Comparison of ENCODE assay signal across 8 cellular contexts in genomic region chr2:205721057-205721767, GRCh38. TPM values are rescaled to one million over a fixed set of nuclear protein-coding genes. Genes with fewer than 3 reads are reported as not detected.
DNase-seq lines count a peak whose midpoint lies in the region; ATAC-seq, FAIRE-seq and TF ChIP-seq lines count a peak whose summit lies in the region.

No MANE protein-coding gene starts in this region.

- H3K27me3 Mint-ChIP-seq in naive B cell = peaks cover 0 to 5% (median 0%) of the 10 kb centered on the region in 3 donors

- H3K4me3 Mint-ChIP-seq in naive B cell = peak overlapping the region in 1 of 8 donors; percentile 58

- H3K36me3 ChIP-seq in DOHH2 (ENCODE audit: control insufficient read depth, low read length) = no peaks in the 10 kb centered on the region
- no peaks in the 10 kb centered on the region for H3K36me3 ChIP-seq in GM12878 (ENCODE audit: control insufficient read depth in 2 of 2, insufficient read depth in 2 of 2, low read length in 1 of 2)

- no peak for TF ChIP-seq EP300 in GM12878 (IDR thresholded peaks at IDR 0.05; ENCODE audit: borderline replicate concordance in 1 of 2, control insufficient read depth in 1 of 2, low read depth in 2 of 2, low read length in 2 of 2)

- H3K4me2 ChIP-seq in DOHH2 (ENCODE audit: low read length) (no peak overlapping the region), GM12878 (ENCODE audit: control insufficient read depth, insufficient read depth) (0 out of 2 replicates have a peak overlapping the region, but pooled peaks have one; percentile 38)

- SMC1A ChIA-PET in GM12878 (lab: Charles Lee; ENCODE audit: uncharacterized antibody, unreplicated experiment) = interaction anchor here (0.6 to 2.3 kb wide), 8 partner anchors 9 to 46 kb away, joined by 3 to 19 read pairs (median 4); no protein-coding TSS in a partner anchor

- no peak for TF ChIP-seq POLR2A in GM12878 (IDR thresholded peaks at IDR 0.05; ENCODE audit: low read depth, low read length)

- H3K9me3 Mint-ChIP-seq in naive B cell = no peaks in the 10 kb centered on the region

- WGBS in GM12878 (ENCODE audit: insufficient coverage, insufficient replicate concordance, low lambda C conversion rate, missing lambda C conversion rate) = 74% methylated on average over 14 of the region's 14 CpGs

- peaks cover 30% of the 10 kb centered on the region for H3K4me1 ChIP-seq in DOHH2 (ENCODE audit: control insufficient read depth, low read length)
- peaks cover 16% of the 10 kb centered on the region for H3K4me1 ChIP-seq in GM12878 (ENCODE audit: control insufficient read depth, insufficient read depth, low read length)

- no peaks in the 10 kb centered on the region for H3K9me2 ChIP-seq in DOHH2 (replicated peaks; ENCODE audit: control insufficient read depth, low read length)

- no peaks in the 10 kb centered on the region for H3K9me3 ChIP-seq in DOHH2 (ENCODE audit: control insufficient read depth, insufficient read depth, low read length)
- H3K9me3 ChIP-seq in GM12878 (replicated peaks; ENCODE audit: control insufficient read depth, insufficient read depth, low read length) = no peaks in the 10 kb centered on the region

- no peak overlapping the region for H3K9ac ChIP-seq in GM12878 (ENCODE audit: control insufficient read depth, insufficient read depth, low read length)

- RAD21 ChIA-PET in GM12878 (lab: Charles Lee; ENCODE audit: unreplicated experiment) = interaction anchor here (0.7 to 2.6 kb wide), 4 partner anchors 8 to 42 kb away, joined by 4 to 14 read pairs (median 8); no protein-coding TSS in a partner anchor

- H3K27me3 ChIP-seq in DOHH2 (ENCODE audit: control insufficient read depth, low read length) (no peaks in the 10 kb centered on the region), GM12878 (replicated peaks in 1 of 2; ENCODE audit: control insufficient read depth in 2 of 2, insufficient read depth in 2 of 2, low read length in 1 of 2) (no peaks in the 10 kb centered on the region)

- TF ChIP-seq CTCF in DOHH2 (IDR thresholded peaks at IDR 0.05; ENCODE audit: low read depth, low read length, poor library complexity, severe bottlenecking) (peak; percentile 68), GM12878 (IDR thresholded peaks at IDR 0.05 in 2 of 3, conservative IDR thresholded peaks at IDR 0.05 in 1 of 3; ENCODE audit: control insufficient read depth in 2 of 3, extremely low read depth in 1 of 3, insufficient read depth in 1 of 3, low read depth in 3 of 3, low read length in 3 of 3) (peak; percentile 34 to 41 (median 37); a peak in 4 of 6 replicates)

- 0 out of 2 replicates have a peak, but pooled peaks have one; percentile 9 for TF ChIP-seq RAD21 in GM12878 (IDR thresholded peaks at IDR 0.05; ENCODE audit: insufficient read depth, low read depth, low read length)

- H3K27ac Mint-ChIP-seq in naive B cell = peak overlapping the region in 3 of 6 donors; percentile 4 to 89 (median 86)

- peaks cover 0 to 9% of the 10 kb centered on the region in 2 donors for H3K36me3 Mint-ChIP-seq in naive B cell

- H2AFZ ChIP-seq in GM12878 (ENCODE audit: control insufficient read depth, low read depth, low read length) = no peak overlapping the region

- DNase-seq in GM12878 (ENCODE audit: low read depth, low spot score) = no peak
- DNase-seq in naive B cell = no peak
- no peak for DNase-seq in activated gamma-delta T cell treated with Interleukin-2 at 50 U/mL for 16 hours
- no peak for DNase-seq in NCI-H345 (lab: John Stamatoyannopoulos, UW)

- H3K4me1 Mint-ChIP-seq in naive B cell = peaks cover 13 to 21% (median 14%) of the 10 kb centered on the region in 3 donors

- POLR2A ChIA-PET in GM12878 (lab: Charles Lee) = interaction anchor here (1.1 to 1.3 kb wide), 2 partner anchors 9 to 14 kb away, joined by 3 to 6 read pairs; no protein-coding TSS in a partner anchor

- in situ Hi-C loops in GM12878 (cut with MboI) = loop anchor here (25.0 kb wide), 1 partner anchor 1616 kb away; no protein-coding TSS in a partner anchor

- H3F3A ChIP-seq in DOHH2 (ENCODE audit: control insufficient read depth, insufficient read depth) = no peaks in the 10 kb centered on the region

- CTCF ChIA-PET in GM12878 (lab: Yijun Ruan, JAX) = interaction anchor here (0.6 to 4.3 kb wide), 17 partner anchors 9 to 400 kb away, joined by 3 to 22 read pairs (median 4); partner anchors contain the start of gene NRP2

- no peaks in the 10 kb centered on the region for H4K20me1 ChIP-seq in DOHH2 (ENCODE audit: control insufficient read depth, insufficient read depth, low read depth, low read length)
- no peaks in the 10 kb centered on the region for H4K20me1 ChIP-seq in GM12878 (ENCODE audit: control insufficient read depth, insufficient read depth)

- H3K4me3 ChIP-seq in DOHH2 (ENCODE audit: low read length) (no peak overlapping the region), GM12878 (no peak overlapping the region)

- H3K79me2 ChIP-seq in DOHH2 (ENCODE audit: control insufficient read depth, low read length) = no peaks in the 10 kb centered on the region
- no peaks in the 10 kb centered on the region for H3K79me2 ChIP-seq in GM12878 (ENCODE audit: control insufficient read depth, insufficient read depth, low read length)

- peak; percentile 48 for ATAC-seq in HG02938 (IDR thresholded peaks at IDR 0.05; ENCODE audit: unreplicated experiment)
- peak; percentile 75 for ATAC-seq in GM12878
- ATAC-seq in naive B cell (ENCODE audit: low read depth in 2 of 2) = peak; percentile 13 to 42
- ATAC-seq in GM21619 (IDR thresholded peaks at IDR 0.05; ENCODE audit: unreplicated experiment) = no peak
- no peak for ATAC-seq in HG03354 (IDR thresholded peaks at IDR 0.05; ENCODE audit: poor library complexity, severe bottlenecking, unreplicated experiment)

- no peak overlapping the region for H3K27ac ChIP-seq in DOHH2 (ENCODE audit: low read depth, low read length)
- no peak overlapping the region for H3K27ac ChIP-seq in GM12878 (ENCODE audit: control insufficient read depth, insufficient read depth)

- no peak for FAIRE-seq in GM12878 (lab: Jason Lieb, UNC)

- BruUV-seq in GM12878 (replicated peaks; lab: Mats Ljungman, UMichigan) = no TSS peak

- intact Hi-C loops in GM12878 (cut with micrococcal nuclease; ENCODE audit: unreplicated experiment) = no loop called here

TF ChIP-seq in GM12878, 131 proteins besides CTCF, POLR2A, EP300 and RAD21:
- TF ChIP-seq EGR1 (IDR thresholded peaks at IDR 0.05; ENCODE audit: borderline replicate concordance in 1 of 2, low read depth in 2 of 2, low read length in 2 of 2) (no peak), RUNX3 (IDR thresholded peaks at IDR 0.05; ENCODE audit: low read length) (no peak), MYB (IDR thresholded peaks at IDR 0.05; ENCODE audit: borderline replicate concordance, low read depth, low read length) (no peak), MLLT1 (IDR thresholded peaks at IDR 0.05) (no peak)

RNA-seq across cellular contexts. Expression of gene NRP2, which starts 38.9 kb away (rescaled TPM):
- total RNA-seq in GM12878 (2013; cell fraction: nucleolus; rRNA removed) = 4.2 and 4.6 TPM in 2 replicates
- 0.49 and 0.68 TPM in 2 replicates for total RNA-seq in GM12878 (2014; rRNA removed)
- 0.32 and 0.63 TPM in 2 replicates for total RNA-seq in GM12878 (2014; rRNA removed; fragmentation: Illumina TruSeq; extraction: Trizol)
- total RNA-seq in GM12878 (2021) = 0.93 and 1.2 TPM in 2 replicates
- 0.51 TPM for polyA plus RNA-seq in GM12878 (2011; ENCODE audit: low read depth)
- 0.16 and 0.39 TPM in 2 replicates for polyA plus RNA-seq in GM12878 (2011; rRNA removed)
- 0.10 and 0.27 TPM in 2 replicates for polyA plus RNA-seq in GM12878 (2011; cell fraction: cytosol; rRNA removed)
- 0.25 and 0.37 TPM in 2 replicates for polyA plus RNA-seq in GM12878 (2011; cell fraction: nucleus; rRNA removed)
- 0.95 and 1.4 TPM in 2 replicates for polyA plus RNA-seq in GM12878 (2012)
- 0.43 and 0.73 TPM in 2 replicates for polyA plus RNA-seq in GM12878 (2014; fragmentation: Illumina TruSeq; extraction: Trizol)
- under 1 TPM; 0.06 to 0.22 TPM for polyA plus RNA-seq in GM12878 (2014; fragmentation: Nextera tagmentation; extraction: Ambion mirVana)
- polyA plus RNA-seq in GM12878 (2014; rRNA removed) = 0.22 and 0.44 TPM in 2 replicates
- under 1 TPM; 0.14 to 0.52 TPM for polyA plus RNA-seq in GM12878 (2016; fragmentation: Nextera tagmentation; extraction: Ambion mirVana)
- 0.37 and 0.57 TPM in 2 replicates for polyA minus RNA-seq in GM12878 (2011; rRNA and poly(A)+ RNA removed)
- polyA minus RNA-seq in GM12878 (2011; cell fraction: cytosol; rRNA and poly(A)+ RNA removed) = not detected in 2 replicates
- 0.12 and 0.38 TPM in 2 replicates for polyA minus RNA-seq in GM12878 (2011; cell fraction: nucleus; rRNA and poly(A)+ RNA removed)
- 1 to 10 TPM in 4 of 6 donors, under 1 TPM in 2; 0.49 to 7.6 (median 2.0) TPM for polyA plus RNA-seq in naive B cell (ENCODE audit: low read depth in 6 of 6)

Comparison
In these comparisons a context has a peak if more than half of its experiments do, and no peak if none do; other contexts are left out.
1. ATAC-seq: peak in HG02938 (single experiment), GM12878 (single experiment) and naive B cell (2 of 2); none in GM21619 (single experiment) and HG03354 (single experiment).